ENCODE assay signal across 14 cellular contexts in the genomic region with DNA sequence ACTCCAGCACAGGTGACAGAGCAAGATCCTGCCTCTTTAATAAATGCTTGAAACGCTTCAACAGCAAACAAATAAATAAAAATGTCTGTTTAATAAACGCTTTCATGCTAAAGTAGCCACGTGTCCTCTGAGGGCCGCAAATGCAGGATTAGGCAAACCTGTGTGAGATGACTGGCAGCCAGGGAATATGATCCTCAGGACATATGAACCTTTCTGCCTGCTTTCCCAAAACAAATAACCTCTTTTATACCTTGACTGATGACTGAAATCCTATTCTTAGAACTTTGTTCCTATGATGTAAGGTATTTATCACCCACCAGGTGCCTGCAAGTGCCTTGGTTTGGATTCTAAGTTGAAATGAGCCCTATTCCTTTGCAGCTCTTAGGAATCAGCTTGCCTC.
"Had no signal": no experiment of that assay in that cellular context is flagged by ENCODE, and none has a peak within 500 bp of the region (broad histone marks: within the 10 kb centered on the region; RNA-seq: fewer than 3 reads in every experiment).

No MANE protein-coding gene starts in this region.

- DNase-seq: activated CD4-positive, alpha-beta T cell treated with anti-CD3 and anti-CD28 coated beads for 48 hours; activated CD8-positive, alpha-beta memory T cell treated with anti-CD3 and anti-CD28 coated beads for 24 hours; amygdala; endodermal cell; erythroblast; kidney; retina; stimulated activated CD4-positive, alpha-beta T cell treated with anti-CD3 and anti-CD28 coated beads, Interleukin-15, amount 100 ng/mL, for 24 hours; stimulated activated CD4-positive, alpha-beta T cell treated with anti-CD3 and anti-CD28 coated beads, Interleukin-4, amount 100 ng/mL, for 24 hours; stomach had no signal

- ATAC-seq: activated T-helper 17 cell treated with anti-CD3 and anti-CD28 coated beads, Interleukin-2, amount 50 U/mL, for 72 hours; WTC11 had no signal

- H3K27ac ChIP-seq: hepatocyte, stomach, thoracic aorta had no signal
